8 cellular contexts compared by ENCODE assay signal in genomic region chr14:102140027-102140749, GRCh38. TPM values are rescaled to one million over a fixed set of nuclear protein-coding genes. Genes with fewer than 3 reads are reported as not detected.
A peak's percentile ranks its signal among the peaks of the same experiment; 100 is the strongest.
DNase-seq lines count a peak whose midpoint lies in the region; ATAC-seq and TF ChIP-seq lines count a peak whose summit lies in the region.

No MANE protein-coding gene starts in this region.

- H3K4me3 ChIP-seq in Caco-2 (ENCODE audit: low read depth, low read length): peak overlapping the region; percentile 96
- H3K4me3 ChIP-seq in dorsolateral prefrontal cortex: peak overlapping the region; percentile 57 to 100 (median 99)
- H3K4me3 ChIP-seq in lower lobe of right lung: peak overlapping the region; percentile 99

- TF ChIP-seq CTCF in Caco-2 (IDR thresholded peaks at IDR 0.05; ENCODE audit: insufficient read depth in 1 of 2, low read depth in 1 of 2, low read length in 1 of 2, severe bottlenecking in 1 of 2, unreplicated experiment in 1 of 2) (no peak), GM20000 (IDR thresholded peaks at IDR 0.05; ENCODE audit: extremely low read depth, missing control alignments) (no peak), dorsolateral prefrontal cortex (IDR thresholded peaks at IDR 0.05 in 54 of 56, conservative IDR thresholded peaks at IDR 0.05 in 2 of 56; ENCODE audit: low read depth in 1 of 56, partially characterized antibody in 56 of 56) (no peak), lower lobe of right lung (IDR thresholded peaks at IDR 0.05) (no peak)

- H3K4me1 ChIP-seq in Caco-2 (peaks cover 6% of the 10 kb centered on the region; the same call in 1 of the 2 replicates), lower lobe of right lung (peaks cover 20% of the 10 kb centered on the region)

- no peaks in the 10 kb centered on the region for H3K27me3 Mint-ChIP-seq in Caco-2 (ENCODE audit: insufficient read depth, unreplicated experiment)
- no peaks in the 10 kb centered on the region for H3K27me3 Mint-ChIP-seq in activated CD4-positive, alpha-beta T cell treated with anti-CD3 and anti-CD28 coated beads for 36 hours

- CTCF ChIA-PET in Caco-2 (lab: Charles Lee): interaction anchor here (0.5 to 1.3 kb wide), 2 partner anchors 77 to 93 kb away, joined by 3 to 6 read pairs; no protein-coding TSS in a partner anchor
- CTCF ChIA-PET in activated CD4-positive, alpha-beta T cell treated with anti-CD3 and anti-CD28 coated beads for 36 hours (lab: Charles Lee): interaction anchor here (0.6 to 1.4 kb wide), 3 partner anchors 14 to 177 kb away, joined by 3 to 5 read pairs (median 5); no protein-coding TSS in a partner anchor

- peak; percentile 16 for ATAC-seq in activated CD4-positive, alpha-beta T cell treated with anti-CD3 and anti-CD28 coated beads for 36 hours
- ATAC-seq in lower lobe of right lung: peak; percentile 37 to 53

- BruUV-seq in Caco-2 (replicated peaks; lab: Mats Ljungman, UMichigan): TSS peak; percentile 34

- peak overlapping the region; percentile 98 for H3K4me3 Mint-ChIP-seq in Caco-2 (ENCODE audit: unreplicated experiment)
- H3K4me3 Mint-ChIP-seq in activated CD4-positive, alpha-beta T cell treated with anti-CD3 and anti-CD28 coated beads for 36 hours: peak overlapping the region; percentile 96

- DNase-seq in Caco-2 (peak; percentile 47 to 49), GM20000 (ENCODE audit: low spot score) (peak; percentile 35), HPDE6-E6E7 (ENCODE audit: extremely low spot score) (peak; percentile 38), dorsolateral prefrontal cortex (peak; percentile 17 to 55 (median 42)), lower lobe of right lung (peak; percentile 64), DMS153 (lab: John Stamatoyannopoulos, UW) (no peak)
- DNase-seq in activated CD4-positive, alpha-beta T cell treated with anti-CD3 and anti-CD28 coated beads for 36 hours: peak; percentile 54
- DNase-seq in stimulated activated CD8-positive, alpha-beta memory T cell treated with anti-CD3 and anti-CD28 coated beads, Interleukin-12 subunit alpha, Interleukin-12 subunit beta, amount 100 ng/mL, for 4 hours (ENCODE audit: low read depth): peak; percentile 13

- H3K27ac ChIP-seq in dorsolateral prefrontal cortex (peak overlapping the region; percentile 70 to 100 (median 97)), lower lobe of right lung (peak overlapping the region; percentile 85)

- H3K36me3 Mint-ChIP-seq in Caco-2 (ENCODE audit: insufficient read depth, unreplicated experiment): peaks cover 12% of the 10 kb centered on the region
- no peaks in the 10 kb centered on the region for H3K36me3 Mint-ChIP-seq in activated CD4-positive, alpha-beta T cell treated with anti-CD3 and anti-CD28 coated beads for 36 hours (ENCODE audit: low read depth)

- peaks cover 11% of the 10 kb centered on the region for H3K4me1 Mint-ChIP-seq in Caco-2 (ENCODE audit: low read depth, unreplicated experiment)
- peaks cover 24% of the 10 kb centered on the region for H3K4me1 Mint-ChIP-seq in activated CD4-positive, alpha-beta T cell treated with anti-CD3 and anti-CD28 coated beads for 36 hours

- H3K9me3 ChIP-seq in Caco-2 (no peaks in the 10 kb centered on the region), lower lobe of right lung (no peaks in the 10 kb centered on the region)

- POLR2A ChIA-PET in Caco-2 (lab: Charles Lee): no interaction called here
- POLR2A ChIA-PET in activated CD4-positive, alpha-beta T cell treated with anti-CD3 and anti-CD28 coated beads for 36 hours (lab: Charles Lee): interaction anchor here (0.6 kb wide), 1 partner anchor 348 kb away, joined by 3 read pairs; no protein-coding TSS in a partner anchor

- peak overlapping the region; percentile 91 for H3K27ac Mint-ChIP-seq in Caco-2 (ENCODE audit: unreplicated experiment)
- H3K27ac Mint-ChIP-seq in activated CD4-positive, alpha-beta T cell treated with anti-CD3 and anti-CD28 coated beads for 36 hours: peak overlapping the region; percentile 94

- intact Hi-C loops in Caco-2 (cut with micrococcal nuclease; ENCODE audit: unreplicated experiment): no loop called here
- intact Hi-C loops in activated CD4-positive, alpha-beta T cell treated with anti-CD3 and anti-CD28 coated beads for 36 hours (cut with DNase I, micrococcal nuclease): loop anchor here (1.0 to 5.0 kb wide), 4 partner anchors 42 to 227 kb away; partner anchors contain the start of gene ZNF839 (in 1 of the 2)
- intact Hi-C loops in dorsolateral prefrontal cortex (cut with DNase I): no loop called here
- intact Hi-C loops in lower lobe of right lung (cut with DNase I): no loop called here

- no peaks in the 10 kb centered on the region for H3K36me3 ChIP-seq in Caco-2 (ENCODE audit: control insufficient read depth, insufficient read depth, low read length)
- H3K36me3 ChIP-seq in lower lobe of right lung: peaks cover 18% of the 10 kb centered on the region

- no peaks in the 10 kb centered on the region for H3K9me3 Mint-ChIP-seq in Caco-2 (ENCODE audit: unreplicated experiment)
- H3K9me3 Mint-ChIP-seq in activated CD4-positive, alpha-beta T cell treated with anti-CD3 and anti-CD28 coated beads for 36 hours (ENCODE audit: low read depth): no peaks in the 10 kb centered on the region

- H3K27me3 ChIP-seq in Caco-2 (replicated peaks; ENCODE audit: control insufficient read depth, insufficient read depth, low read length) (no peaks in the 10 kb centered on the region), dorsolateral prefrontal cortex (no peaks in the 10 kb centered on the region), lower lobe of right lung (ENCODE audit: low read depth) (no peaks in the 10 kb centered on the region)

RNA-seq across cellular contexts. Expression of gene WDR20, which starts 0.5 kb away (rescaled TPM):
- total RNA-seq in Caco-2 (2022) (32.5 and 34.0 TPM in 2 replicates), dorsolateral prefrontal cortex (10 to 100 TPM; 35.1 to 88.2 (median 50.0) TPM), lower lobe of right lung (26.2 TPM)
- 10 to 100 TPM; 18.2 to 24.8 TPM for total RNA-seq in activated CD4-positive, alpha-beta T cell treated with anti-CD3 and anti-CD28 coated beads for 36 hours

RNA-seq across cellular contexts. Expression of gene HSP90AA1, which starts 53.3 kb away (rescaled TPM):
- total RNA-seq in Caco-2 (2022) (464 and 478 TPM in 2 replicates), dorsolateral prefrontal cortex (1,000 to 10,000 TPM in 30 of 120 experiments, 100 to 1,000 TPM in 90; 420 to 2,880 (median 848) TPM), lower lobe of right lung (540 TPM)
- total RNA-seq in activated CD4-positive, alpha-beta T cell treated with anti-CD3 and anti-CD28 coated beads for 36 hours: 1,000 to 10,000 TPM; 1,344 to 1,372 TPM

Comparison
In these comparisons a context has a peak if more than half of its experiments do, and no peak if none do; other contexts are left out.
1. intact Hi-C loops: an anchor here in activated CD4-positive, alpha-beta T cell treated with anti-CD3 and anti-CD28 coated beads for 36 hours (1.0 to 5.0 kb wide); none called in Caco-2, dorsolateral prefrontal cortex and lower lobe of right lung.